Comparison of ENCODE assay signal across 12 cellular contexts in genomic region chr12:12017135-12017581, GRCh38. TPM values are rescaled to one million over a fixed set of nuclear protein-coding genes. Genes with fewer than 3 reads are reported as not detected.
DNase-seq lines count a peak whose midpoint lies in the region; ATAC-seq and TF ChIP-seq lines count a peak whose summit lies in the region.
"Had no signal": no experiment of that assay in that cellular context is flagged by ENCODE, and none has a peak within 500 bp of the region (broad histone marks: within the 10 kb centered on the region; RNA-seq: fewer than 3 reads in every experiment).

No MANE protein-coding gene starts in this region.

- DNase-seq in CD8-positive, alpha-beta T cell: no peak
- DNase-seq in ELF-1 (ENCODE audit: low read depth, low spot score): peak; percentile 87
- peak; percentile 68 for DNase-seq in activated CD8-positive, alpha-beta memory T cell treated with anti-CD3 and anti-CD28 coated beads, Interleukin-2, amount 50 U/mL, for 48 hours
- peak; percentile 24 for DNase-seq in iPS-NIHi7 (ENCODE audit: extremely low spot score)
- no peak for DNase-seq in amygdala (lab: John Stamatoyannopoulos, UW)
- no peak for DNase-seq in DMS79 (lab: John Stamatoyannopoulos, UW)
- DNase-seq: activated B cell treated with CpG ODN at 0.5 μM for 24 hours; Calu3; effector CD8-positive, alpha-beta T cell; left cardiac atrium had no signal

- POLR2A ChIA-PET in CD8-positive, alpha-beta T cell (lab: Charles Lee): interaction anchor here (1.1 kb wide), 1 partner anchor 16 kb away, joined by 3 read pairs; no protein-coding TSS in a partner anchor

- H3K36me3 ChIP-seq in CD8-positive, alpha-beta T cell (ENCODE audit: insufficient read depth, low read length): no peaks in the 10 kb centered on the region
- H3K36me3 ChIP-seq: ascending aorta had no signal

- H3K27me3 Mint-ChIP-seq in CD8-positive, alpha-beta T cell (ENCODE audit: low read depth): no peaks in the 10 kb centered on the region
- H3K27me3 Mint-ChIP-seq: activated B cell treated with CpG ODN at 0.5 μM for 24 hours had no signal

- intact Hi-C loops in CD8-positive, alpha-beta T cell (cut with DNase I, micrococcal nuclease): loop anchor here (10.0 kb wide), 2 partner anchors 52 to 112 kb away; no protein-coding TSS in a partner anchor

- H3K27ac Mint-ChIP-seq in CD8-positive, alpha-beta T cell: peak overlapping the region; percentile 49
- H3K27ac Mint-ChIP-seq: activated B cell treated with CpG ODN at 0.5 μM for 24 hours had no signal

- H3K4me3 Mint-ChIP-seq in CD8-positive, alpha-beta T cell: no peak overlapping the region
- H3K4me3 Mint-ChIP-seq: activated B cell treated with CpG ODN at 0.5 μM for 24 hours had no signal

- no peaks in the 10 kb centered on the region for H3K9me3 Mint-ChIP-seq in CD8-positive, alpha-beta T cell
- H3K9me3 Mint-ChIP-seq: activated B cell treated with CpG ODN at 0.5 μM for 24 hours had no signal

- H3K4me1 Mint-ChIP-seq in CD8-positive, alpha-beta T cell (ENCODE audit: low read depth): peaks cover 24% of the 10 kb centered on the region

- no peaks in the 10 kb centered on the region for H3K9me3 ChIP-seq in CD8-positive, alpha-beta T cell (ENCODE audit: low read length)
- H3K9me3 ChIP-seq: ascending aorta had no signal

- H3K36me3 Mint-ChIP-seq in CD8-positive, alpha-beta T cell: no peaks in the 10 kb centered on the region

- no peak for TF ChIP-seq CTCF in CD8-positive, alpha-beta T cell (IDR thresholded peaks at IDR 0.05)

- no peak overlapping the region for H3K4me3 ChIP-seq in CD8-positive, alpha-beta T cell (ENCODE audit: low read depth, low read length)
- H3K4me3 ChIP-seq: ascending aorta had no signal

- H3K27me3 ChIP-seq in CD8-positive, alpha-beta T cell (ENCODE audit: insufficient read depth, low read length): no peaks in the 10 kb centered on the region
- H3K27me3 ChIP-seq: ascending aorta had no signal

- peaks cover 6% of the 10 kb centered on the region for H3K4me1 ChIP-seq in CD8-positive, alpha-beta T cell (ENCODE audit: insufficient read depth, low read length)
- H3K4me1 ChIP-seq: ascending aorta had no signal

- CTCF ChIA-PET in CD8-positive, alpha-beta T cell (lab: Charles Lee): interaction anchor here (1.3 to 1.7 kb wide), 2 partner anchors 8 to 16 kb away, joined by 4 to 5 read pairs; no protein-coding TSS in a partner anchor

- no peak for ATAC-seq in CD8-positive, alpha-beta T cell
- ATAC-seq in GM19467 (IDR thresholded peaks at IDR 0.05; ENCODE audit: unreplicated experiment): no peak

- H3K27ac ChIP-seq in CD8-positive, alpha-beta T cell (ENCODE audit: low read depth, low read length): no peak overlapping the region
- H3K27ac ChIP-seq: ascending aorta had no signal

RNA-seq across cellular contexts. Expression of gene BCL2L14, which starts 53.6 kb away (rescaled TPM):
- total RNA-seq in CD8-positive, alpha-beta T cell: under 1 TPM; 0.38 to 0.61 TPM
- total RNA-seq: activated B cell treated with CpG ODN at 0.5 μM for 24 hours, ascending aorta, left cardiac atrium had no signal

Comparison
In these comparisons a context has a peak if more than half of its experiments do, and no peak if none do; other contexts are left out.
1. DNase-seq: peak in ELF-1 (single experiment), activated CD8-positive, alpha-beta memory T cell treated with anti-CD3 and anti-CD28 coated beads, Interleukin-2, amount 50 U/mL, for 48 hours (single experiment) and iPS-NIHi7 (single experiment); none in CD8-positive, alpha-beta T cell (0 of 7), amygdala (0 of 56) and DMS79 (single experiment).